In genomic region chr10:91774571-91774970, GRCh38 we compare ENCODE assay signal across 34 cellular contexts.
"Had no signal": no experiment of that assay in that cellular context is flagged by ENCODE, and none has a peak within 500 bp of the region (broad histone marks: within the 10 kb centered on the region; RNA-seq: fewer than 3 reads in every experiment).

No MANE protein-coding gene starts in this region.

- H3K4me3 ChIP-seq: MG63 had no signal

- DNase-seq: Karpas-422, Kasumi-1, MG63, MM.1S, MV-4-11, NCI-H1048, NCI-H1092, NCI-H1092 treated with DMSO at 0.1 percent for 48 hours, NCI-H1105, NCI-H1105 treated with DMSO at 0.1 percent for 48 hours, NCI-H1417, NCI-H1417 treated with DMSO at 0.1 percent for 48 hours, NCI-H1436, NCI-H1436 treated with DMSO at 0.1 percent for 48 hours, NCI-H146, NCI-H1694, NCI-H1694 treated with DMSO at 0.1 percent for 48 hours, NCI-H187, NCI-H187 treated with DMSO at 0.1 percent for 48 hours, NCI-H1930, NCI-H2029, NCI-H2029 treated with DMSO at 0.1 percent for 48 hours, NCI-H2081, NCI-H2081 treated with DMSO at 0.1 percent for 48 hours, NCI-H2107, NCI-H2171, NCI-H2171 treated with DMSO at 0.1 percent for 48 hours, NCI-H2227 treated with DMSO at 0.1 percent for 48 hours, NCI-H226, NCI-H345, NCI-H446, NCI-H446 treated with DMSO at 0.1 percent for 48 hours, NCI-H510A had no signal

- H3K9ac ChIP-seq: KMS-11 had no signal

- H3K27me3 ChIP-seq: MG63 had no signal

- H3K27ac ChIP-seq: KMS-11 had no signal

- H3K4me2 ChIP-seq: KMS-11 had no signal

- H3K36me3 ChIP-seq: MG63 had no signal
